Comparison of ENCODE assay signal across 2 cellular contexts in genomic region chr21:44181506-44181905, GRCh38. TPM values are rescaled to one million over a fixed set of nuclear protein-coding genes. Genes with fewer than 3 reads are reported as not detected.
"Had no signal": no experiment of that assay in that cellular context is flagged by ENCODE, and none has a peak within 500 bp of the region (broad histone marks: within the 10 kb centered on the region; RNA-seq: fewer than 3 reads in every experiment).

No MANE protein-coding gene starts in this region.

RNA-seq across cellular contexts. Expression of gene ICOSLG, which starts 59.2 kb away (rescaled TPM):
- total RNA-seq: osteoblast had no signal
- polyA plus RNA-seq: immature natural killer cell had no signal
